In the genomic region with DNA sequence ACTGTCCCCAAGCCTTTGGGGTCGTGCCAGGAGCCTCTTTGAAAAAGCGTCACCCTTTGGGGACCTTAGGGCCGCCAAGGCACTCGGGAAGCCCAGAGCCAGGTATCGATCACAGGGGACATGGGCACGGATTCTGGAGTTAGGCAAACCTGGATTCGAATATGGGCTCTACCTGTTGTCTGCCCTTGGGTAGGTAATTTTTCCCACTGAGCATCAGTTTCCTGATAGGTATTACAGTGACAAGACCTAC, we compare ENCODE assay signal across 9 cellular contexts. TPM values are rescaled to one million over a fixed set of nuclear protein-coding genes. Genes with fewer than 3 reads are reported as not detected.
DNase-seq lines count a peak whose midpoint lies in the region; ATAC-seq and TF ChIP-seq lines count a peak whose summit lies in the region.
"Had no signal": no experiment of that assay in that cellular context is flagged by ENCODE, and none has a peak within 500 bp of the region (broad histone marks: within the 10 kb centered on the region; RNA-seq: fewer than 3 reads in every experiment).

No MANE protein-coding gene starts in this region.

- H3K4me1 Mint-ChIP-seq in MCF 10A (ENCODE audit: insufficient read depth, unreplicated experiment), result peaks cover 6% of the 10 kb centered on the region
- H3K4me1 Mint-ChIP-seq in naive thymus-derived CD8-positive, alpha-beta T cell, result peaks cover 7 to 16% (median 11%) of the 10 kb centered on the region in 4 donors

- H3K4me1 ChIP-seq in breast epithelium, result peaks cover 5 to 6% of the 10 kb centered on the region in 2 donors
- no peaks in the 10 kb centered on the region for H3K4me1 ChIP-seq in urinary bladder (ENCODE audit: insufficient read depth)

- H3K27ac ChIP-seq in breast epithelium (no peak overlapping the region), dorsolateral prefrontal cortex (peak overlapping the region in 31 of 59 donors; percentile 0 to 82 (median 46)), urinary bladder (ENCODE audit: low read depth) (no peak overlapping the region)

- H3K4me3 ChIP-seq in breast epithelium, result peak overlapping the region; percentile 46 to 76 (median 62)
- peak overlapping the region; percentile 57 to 89 (median 72) for H3K4me3 ChIP-seq in dorsolateral prefrontal cortex
- H3K4me3 ChIP-seq in urinary bladder (ENCODE audit: low read depth, low read length), result peak overlapping the region; percentile 47

- H3K9me3 Mint-ChIP-seq in MCF 10A (ENCODE audit: unreplicated experiment), result no peaks in the 10 kb centered on the region
- H3K9me3 Mint-ChIP-seq in naive thymus-derived CD8-positive, alpha-beta T cell, result no peaks in the 10 kb centered on the region

- WGBS in urinary bladder, result 34% methylated on average over 7 of the region's 7 CpGs

- H3K4me3 Mint-ChIP-seq in MCF 10A (ENCODE audit: unreplicated experiment), result no peak overlapping the region
- H3K4me3 Mint-ChIP-seq in naive thymus-derived CD8-positive, alpha-beta T cell, result peak overlapping the region; percentile 11 to 84 (median 64)

- H3K36me3 Mint-ChIP-seq in MCF 10A (ENCODE audit: insufficient read depth, unreplicated experiment), result no peaks in the 10 kb centered on the region
- H3K36me3 Mint-ChIP-seq in naive thymus-derived CD8-positive, alpha-beta T cell, result no peaks in the 10 kb centered on the region

- no peaks in the 10 kb centered on the region for H3K9me3 ChIP-seq in breast epithelium

- DNase-seq in breast epithelium (ENCODE audit: low spot score in 2 of 2), result no peak
- DNase-seq in MCF 10A (ENCODE audit: unreplicated experiment), result no peak
- DNase-seq in dorsolateral prefrontal cortex, result no peak
- DNase-seq in naive thymus-derived CD8-positive, alpha-beta T cell, result no peak
- DNase-seq in OCI-M1 (lab: John Stamatoyannopoulos, UW), result no peak
- no peak for DNase-seq in DMS 273 (lab: John Stamatoyannopoulos, UW; ENCODE audit: unreplicated experiment)
- no peak for DNase-seq in NCI-H748 treated with DMSO at 0.1 percent for 48 hours (lab: John Stamatoyannopoulos, UW)

- CTCF ChIA-PET in MCF 10A (lab: Yijun Ruan, JAX), result interaction anchor here (0.6 to 1.7 kb wide), 3 partner anchors 12 to 690 kb away, joined by 3 to 7 read pairs (median 3); no protein-coding TSS in a partner anchor

- ATAC-seq in naive thymus-derived CD8-positive, alpha-beta T cell, result no peak

- TF ChIP-seq CTCF in breast epithelium (IDR thresholded peaks at IDR 0.05) (no peak), MCF 10A (IDR thresholded peaks at IDR 0.05; ENCODE audit: unreplicated experiment) (no peak), dorsolateral prefrontal cortex (IDR thresholded peaks at IDR 0.05 in 54 of 56, conservative IDR thresholded peaks at IDR 0.05 in 2 of 56; ENCODE audit: low read depth in 1 of 56, partially characterized antibody in 56 of 56) (no peak)

- intact Hi-C loops in breast epithelium (cut with DNase I; ENCODE audit: low total_unique reads) (no loop called here), MCF 10A (cut with micrococcal nuclease) (no loop called here), dorsolateral prefrontal cortex (cut with DNase I) (no loop called here)

- H3K27me3 ChIP-seq in breast epithelium (no peaks in the 10 kb centered on the region), dorsolateral prefrontal cortex (no peaks in the 10 kb centered on the region)

- H3K27ac Mint-ChIP-seq in MCF 10A (ENCODE audit: low read depth, unreplicated experiment), result no peak overlapping the region
- H3K27ac Mint-ChIP-seq in naive thymus-derived CD8-positive, alpha-beta T cell, result peak overlapping the region in 1 of 10 donors; percentile 62

- no peak for TF ChIP-seq POLR2A in breast epithelium (IDR thresholded peaks at IDR 0.05)

- H3K27me3 Mint-ChIP-seq in MCF 10A (ENCODE audit: insufficient read depth, unreplicated experiment), result no peaks in the 10 kb centered on the region
- H3K27me3 Mint-ChIP-seq in naive thymus-derived CD8-positive, alpha-beta T cell, result peaks cover 23 to 57% (median 35%) of the 10 kb centered on the region in 5 donors

- no TSS peak for BruUV-seq in MCF 10A (replicated peaks; lab: Mats Ljungman, UMichigan)

- POLR2A ChIA-PET in MCF 10A (lab: Yijun Ruan, JAX), result interaction anchor here (1.1 to 1.9 kb wide), 2 partner anchors 10 to 15 kb away, joined by 3 to 17 read pairs; a partner anchor contains a TSS
- POLR2A ChIA-PET in naive thymus-derived CD8-positive, alpha-beta T cell (lab: Charles Lee), result interaction anchor here (1.5 kb wide), 1 partner anchor 55 kb away, joined by 4 read pairs; a partner anchor contains a TSS

- no peaks in the 10 kb centered on the region for H3K36me3 ChIP-seq in breast epithelium
- H3K36me3 ChIP-seq in urinary bladder (ENCODE audit: insufficient read depth), result no peaks in the 10 kb centered on the region

RNA-seq across cellular contexts. Expression of a gene that starts 9.3 kb away (rescaled TPM):
- 1 to 10 TPM; 1.6 to 1.9 (median 1.8) TPM for total RNA-seq in breast epithelium
- 5.3 and 6.3 TPM in 2 replicates for total RNA-seq in MCF 10A (2022)
- 10 to 100 TPM in 116 of 120 experiments, 1 to 10 TPM in 4; 8.5 to 24.9 (median 16.0) TPM for total RNA-seq in dorsolateral prefrontal cortex
- total RNA-seq in naive thymus-derived CD8-positive, alpha-beta T cell, result under 1 TPM; 0.36 to 0.49 TPM
- polyA plus RNA-seq in naive thymus-derived CD8-positive, alpha-beta T cell, result under 1 TPM in 1 of 3 donors, not detected in 2; 0.21 TPM
- total RNA-seq in urinary bladder, result 2.0 TPM
- polyA plus RNA-seq in urinary bladder, result 6.0 TPM

RNA-seq across cellular contexts. Expression of a gene that starts 9.5 kb away (rescaled TPM):
- total RNA-seq in breast epithelium (10 to 100 TPM; 46.5 to 58.9 (median 49.0) TPM), MCF 10A (2022) (81.2 and 105 TPM in 2 replicates), dorsolateral prefrontal cortex (10 to 100 TPM; 28.8 to 59.4 (median 41.7) TPM), urinary bladder (56.9 TPM)
- total RNA-seq in naive thymus-derived CD8-positive, alpha-beta T cell, result 1 to 10 TPM; 3.7 to 3.8 TPM
- polyA plus RNA-seq in naive thymus-derived CD8-positive, alpha-beta T cell, result 1 to 10 TPM; 3.8 to 4.2 (median 4.2) TPM
- polyA plus RNA-seq in urinary bladder, result 48.6 TPM

RNA-seq across cellular contexts. Expression of a gene that starts 18.2 kb away (rescaled TPM):
- total RNA-seq in breast epithelium (10 to 100 TPM; 69.2 to 91.9 (median 73.1) TPM), MCF 10A (2022) (29.0 and 29.8 TPM in 2 replicates), dorsolateral prefrontal cortex (100 to 1,000 TPM in 54 of 120 experiments, 10 to 100 TPM in 66; 54.9 to 144 (median 98.1) TPM), urinary bladder (43.5 TPM)
- total RNA-seq in naive thymus-derived CD8-positive, alpha-beta T cell, result 1 to 10 TPM in 1 of 2 experiments, under 1 TPM in 1; 0.96 to 1.1 TPM
- polyA plus RNA-seq in naive thymus-derived CD8-positive, alpha-beta T cell, result not detected
- polyA plus RNA-seq in urinary bladder, result 67.9 TPM

RNA-seq across cellular contexts. Expression of a gene that starts 19.0 kb away (rescaled TPM):
- total RNA-seq in breast epithelium (under 1 TPM in 2 of 3 donors, not detected in 1; 0.64 to 0.73 TPM), MCF 10A (2022) (1.2 and 2.2 TPM in 2 replicates), dorsolateral prefrontal cortex (1 to 10 TPM in 111 of 120 experiments, under 1 TPM in 8, not detected in 1; 0.54 to 6.4 (median 2.5) TPM), urinary bladder (not detected)
- total RNA-seq in naive thymus-derived CD8-positive, alpha-beta T cell, result not detected
- not detected for polyA plus RNA-seq in naive thymus-derived CD8-positive, alpha-beta T cell
- polyA plus RNA-seq in urinary bladder, result 0.49 TPM
- total RNA-seq: dermis blood vessel endothelial cell had no signal

RNA-seq across cellular contexts. Expression of a gene that starts 38.8 kb away (rescaled TPM):
- under 1 TPM in 1 of 3 donors, not detected in 2; 0.44 TPM for total RNA-seq in breast epithelium
- 0.17 TPM in 1 of 2 replicates, not detected in the other for total RNA-seq in MCF 10A (2022)
- 10 to 100 TPM in 7 of 120 experiments, 1 to 10 TPM in 113; 2.8 to 14.2 (median 6.5) TPM for total RNA-seq in dorsolateral prefrontal cortex
- total RNA-seq in naive thymus-derived CD8-positive, alpha-beta T cell, result under 1 TPM; 0.21 to 0.30 TPM
- not detected for polyA plus RNA-seq in naive thymus-derived CD8-positive, alpha-beta T cell
- total RNA-seq in urinary bladder, result 0.32 TPM
- 0.18 TPM for polyA plus RNA-seq in urinary bladder
- total RNA-seq: dermis blood vessel endothelial cell had no signal

Comparison
In these comparisons a context has a peak if more than half of its experiments do, and no peak if none do; other contexts are left out.
1. H3K27ac ChIP-seq: peak in dorsolateral prefrontal cortex (31 of 59); none in breast epithelium (0 of 2) and urinary bladder (single experiment).
2. RNA of a gene that starts 9.5 kb away (total RNA-seq): 81.2 to 105 TPM in MCF 10A, 56.9 TPM in urinary bladder (single experiment), 46.5 to 58.9 TPM in breast epithelium and 28.8 to 59.4 TPM in dorsolateral prefrontal cortex; 3.7 to 3.8 TPM in naive thymus-derived CD8-positive, alpha-beta T cell; every median in the first group is over 4 times any median in the second.
3. RNA of a gene that starts 18.2 kb away (total RNA-seq): 54.9 to 144 TPM in dorsolateral prefrontal cortex, 69.2 to 91.9 TPM in breast epithelium, 43.5 TPM in urinary bladder (single experiment) and 29.0 to 29.8 TPM in MCF 10A; 0.96 to 1.1 TPM in naive thymus-derived CD8-positive, alpha-beta T cell; every median in the first group is over 10 times any median in the second.
4. Peak in every context shown above with its lines, with median percentiles within 50 percentile points of each other: H3K4me3 ChIP-seq.